13 cellular contexts compared by ENCODE assay signal in genomic region chr2:96890252-96890651, GRCh38.
"Had no signal": no experiment of that assay in that cellular context is flagged by ENCODE, and none has a peak within 500 bp of the region (broad histone marks: within the 10 kb centered on the region; RNA-seq: fewer than 3 reads in every experiment).

No MANE protein-coding gene starts in this region.

- H3K9me3 Mint-ChIP-seq: activated CD4-positive, alpha-beta T cell treated with anti-CD3 and anti-CD28 coated beads, Interleukin-2, amount 10 ng/mL, durations not matched to agents 7 days and 5 days; dendritic cell treated with granulocyte-macrophage colony-stimulating factor and Interleukin-4, amounts not matched to agents 40 ng/mL and 50 ng/mL, for 4 days; natural killer cell treated with Interleukin-12 subunit alpha and Interleukin-12 subunit beta and Interleukin-15 and Interleukin-18, amount 100 ng/mL, for 72 hours; stimulated activated naive CD8-positive, alpha-beta T cell treated with anti-CD3 and anti-CD28 coated beads, Interleukin-15, amount 100 ng/mL, for 72 hours had no signal

- H3K27ac ChIP-seq: adrenal gland, body of pancreas, testis had no signal

- H3K4me3 Mint-ChIP-seq: activated CD4-positive, alpha-beta T cell treated with anti-CD3 and anti-CD28 coated beads, Interleukin-2, amount 10 ng/mL, durations not matched to agents 7 days and 5 days; dendritic cell treated with granulocyte-macrophage colony-stimulating factor and Interleukin-4, amounts not matched to agents 40 ng/mL and 50 ng/mL, for 4 days; natural killer cell treated with Interleukin-12 subunit alpha and Interleukin-12 subunit beta and Interleukin-15 and Interleukin-18, amount 100 ng/mL, for 72 hours; stimulated activated naive CD8-positive, alpha-beta T cell treated with anti-CD3 and anti-CD28 coated beads, Interleukin-15, amount 100 ng/mL, for 72 hours had no signal

- H3K36me3 Mint-ChIP-seq: natural killer cell treated with Interleukin-12 subunit alpha and Interleukin-12 subunit beta and Interleukin-15 and Interleukin-18, amount 100 ng/mL, for 72 hours had no signal

- H3K36me3 ChIP-seq: adrenal gland had no signal

- H3K9me3 ChIP-seq: adrenal gland, body of pancreas, testis had no signal

- H3K27ac Mint-ChIP-seq: dendritic cell treated with granulocyte-macrophage colony-stimulating factor and Interleukin-4, amounts not matched to agents 40 ng/mL and 50 ng/mL, for 4 days; natural killer cell treated with Interleukin-12 subunit alpha and Interleukin-12 subunit beta and Interleukin-15 and Interleukin-18, amount 100 ng/mL, for 72 hours; stimulated activated naive CD8-positive, alpha-beta T cell treated with anti-CD3 and anti-CD28 coated beads, Interleukin-15, amount 100 ng/mL, for 72 hours had no signal

- DNase-seq: activated CD4-positive, alpha-beta T cell treated with anti-CD3 and anti-CD28 coated beads, Interleukin-2, amount 10 ng/mL, durations not matched to agents 7 days and 5 days; activated CD4-positive, CD25-positive, alpha-beta regulatory T cell; activated CD8-positive, alpha-beta memory T cell treated with anti-CD3 and anti-CD28 coated beads for 24 hours; activated naive CD4-positive, alpha-beta T cell treated with anti-CD3 and anti-CD28 coated beads, Interleukin-2, amount 50 U/mL, for 16 hours; adrenal gland; body of pancreas; stimulated activated CD4-positive, alpha-beta T cell treated with anti-CD3 and anti-CD28 coated beads, Interleukin-4, amount 100 ng/mL, for 4 hours; stimulated activated naive CD8-positive, alpha-beta T cell treated with anti-CD3 and anti-CD28 coated beads, Interleukin-15, amount 100 ng/mL, for 72 hours; T-helper 2 cell; testis had no signal

- H3K4me3 ChIP-seq: adrenal gland, body of pancreas, lung, testis had no signal

- H3K27me3 ChIP-seq: adrenal gland, body of pancreas, testis had no signal

- H3K27me3 Mint-ChIP-seq: activated CD4-positive, alpha-beta T cell treated with anti-CD3 and anti-CD28 coated beads, Interleukin-2, amount 10 ng/mL, durations not matched to agents 7 days and 5 days; natural killer cell treated with Interleukin-12 subunit alpha and Interleukin-12 subunit beta and Interleukin-15 and Interleukin-18, amount 100 ng/mL, for 72 hours; stimulated activated naive CD8-positive, alpha-beta T cell treated with anti-CD3 and anti-CD28 coated beads, Interleukin-15, amount 100 ng/mL, for 72 hours had no signal
